Comparison of ENCODE assay signal across 25 cellular contexts in the genomic region with DNA sequence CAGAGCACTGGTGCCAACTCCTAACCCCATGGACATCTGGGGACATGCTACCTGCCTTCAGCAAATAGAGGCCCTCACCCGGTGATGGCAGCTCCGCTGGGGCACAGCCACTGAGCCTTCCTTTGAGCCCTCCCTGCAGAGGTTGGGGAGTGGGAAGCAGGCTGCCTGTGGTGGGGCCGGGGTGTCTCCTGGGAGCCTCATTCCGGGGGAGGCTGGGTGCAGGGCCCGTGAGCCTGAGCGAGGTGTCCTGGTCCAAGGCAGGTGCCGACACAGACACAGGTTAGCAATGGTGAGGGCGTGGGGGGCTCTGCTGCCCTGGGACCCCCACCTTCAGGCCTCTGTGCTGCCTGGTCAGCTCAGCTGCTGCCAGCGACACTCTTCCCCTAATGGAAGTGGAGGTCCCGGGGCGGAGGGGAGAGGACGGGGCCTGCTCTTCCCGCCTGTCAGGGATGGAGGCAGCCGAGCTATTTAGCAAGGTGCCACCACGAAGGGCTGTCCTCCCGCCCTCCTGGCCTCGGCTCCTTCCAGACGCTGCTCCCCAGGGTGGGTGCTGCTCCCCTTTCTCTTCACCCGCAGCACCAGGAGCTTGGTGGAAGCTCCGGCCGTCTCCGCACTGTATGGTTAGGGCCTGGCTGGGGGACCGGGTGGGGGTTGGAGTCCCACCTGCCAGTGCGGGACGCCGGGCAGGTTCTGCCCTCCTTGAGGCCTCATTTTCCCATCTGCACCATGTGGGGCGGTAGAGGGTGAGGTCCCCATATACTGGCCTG. TPM values are rescaled to one million over a fixed set of nuclear protein-coding genes. Genes with fewer than 3 reads are reported as not detected.
"Had no signal": no experiment of that assay in that cellular context is flagged by ENCODE, and none has a peak within 500 bp of the region (broad histone marks: within the 10 kb centered on the region; RNA-seq: fewer than 3 reads in every experiment).

No MANE protein-coding gene starts in this region.

- H3K9me3 ChIP-seq: adrenal gland had no signal

- DNase-seq: activated CD4-positive, alpha-beta T cell treated with anti-CD3 and anti-CD28 coated beads for 48 hours; activated CD4-positive, alpha-beta T cell treated with anti-CD3 and anti-CD28 coated beads, Interleukin-2, amount 50 U/mL, for 4 hours; activated CD4-positive, CD25-positive, alpha-beta regulatory T cell treated with anti-CD3 and anti-CD28 coated beads, Interleukin-2, amount 50 U/mL, for 72 hours; activated CD8-positive, alpha-beta memory T cell treated with anti-CD3 and anti-CD28 coated beads, Interleukin-2, amount 50 U/mL, for 48 hours; activated CD8-positive, alpha-beta T cell treated with anti-CD3 and anti-CD28 coated beads, Interleukin-2, amount 10 ng/mL, durations not matched to agents 7 days and 5 days; activated naive CD4-positive, alpha-beta T cell treated with anti-CD3 and anti-CD28 coated beads, Interleukin-2, amount 50 U/mL, for 16 hours; activated naive CD8-positive, alpha-beta T cell treated with anti-CD3 and anti-CD28 coated beads, Interleukin-2, amount 10 ng/mL, durations not matched to agents 7 days and 5 days; activated T-cell treated with anti-CD3 and anti-CD28 coated beads, Interleukin-2, amount 50 U/mL, for 1 hour; adrenal gland; anterior cingulate cortex; cerebellar nuclear complex; NCI-H1048; NCI-H146; NCI-H187 treated with DMSO at 0.1 percent for 48 hours; NCI-H2081 treated with DMSO at 0.1 percent for 48 hours; NCI-H446; NCI-H524 treated with DMSO at 0.1 percent for 48 hours; NCI-H774; PC-3; SHP77 treated with DMSO at 0.1 percent for 48 hours; T-helper 17 cell; T-helper 9 cell had no signal

- ATAC-seq: activated CD8-positive, alpha-beta T cell treated with anti-CD3 and anti-CD28 coated beads, Interleukin-2, amount 10 ng/mL, durations not matched to agents 7 days and 5 days; PC-3; T-helper 17 cell; WTC11 had no signal

- H3K36me3 Mint-ChIP-seq: WTC11 had no signal

- H3K27ac ChIP-seq: adrenal gland, KMS-11 had no signal

- H3K27me3 Mint-ChIP-seq: T-helper 17 cell had no signal

- H3K9me3 Mint-ChIP-seq: activated naive CD8-positive, alpha-beta T cell treated with anti-CD3 and anti-CD28 coated beads, Interleukin-2, amount 10 ng/mL, durations not matched to agents 7 days and 5 days; WTC11 had no signal

- H3K36me3 ChIP-seq: adrenal gland had no signal

- H3K4me1 Mint-ChIP-seq: activated naive CD8-positive, alpha-beta T cell treated with anti-CD3 and anti-CD28 coated beads, Interleukin-2, amount 10 ng/mL, durations not matched to agents 7 days and 5 days had no signal

- H3K4me3 Mint-ChIP-seq: activated CD8-positive, alpha-beta T cell treated with anti-CD3 and anti-CD28 coated beads, Interleukin-2, amount 10 ng/mL, durations not matched to agents 7 days and 5 days; activated naive CD8-positive, alpha-beta T cell treated with anti-CD3 and anti-CD28 coated beads, Interleukin-2, amount 10 ng/mL, durations not matched to agents 7 days and 5 days; T-helper 17 cell; WTC11 had no signal

- H3K27ac Mint-ChIP-seq: activated CD8-positive, alpha-beta T cell treated with anti-CD3 and anti-CD28 coated beads, Interleukin-2, amount 10 ng/mL, durations not matched to agents 7 days and 5 days; activated naive CD8-positive, alpha-beta T cell treated with anti-CD3 and anti-CD28 coated beads, Interleukin-2, amount 10 ng/mL, durations not matched to agents 7 days and 5 days; T-helper 17 cell; WTC11 had no signal

- H3K9ac ChIP-seq: KMS-11 had no signal

- H3K4me2 ChIP-seq: KMS-11 had no signal

- H3K27me3 ChIP-seq: adrenal gland had no signal

- H3K4me3 ChIP-seq: adrenal gland had no signal

RNA-seq across cellular contexts. Expression of gene CRACR2B, which starts 26.1 kb away (rescaled TPM):
- total RNA-seq: SK-MEL-5 had no signal
